ENCODE assay signal across 8 cellular contexts in the genomic region with DNA sequence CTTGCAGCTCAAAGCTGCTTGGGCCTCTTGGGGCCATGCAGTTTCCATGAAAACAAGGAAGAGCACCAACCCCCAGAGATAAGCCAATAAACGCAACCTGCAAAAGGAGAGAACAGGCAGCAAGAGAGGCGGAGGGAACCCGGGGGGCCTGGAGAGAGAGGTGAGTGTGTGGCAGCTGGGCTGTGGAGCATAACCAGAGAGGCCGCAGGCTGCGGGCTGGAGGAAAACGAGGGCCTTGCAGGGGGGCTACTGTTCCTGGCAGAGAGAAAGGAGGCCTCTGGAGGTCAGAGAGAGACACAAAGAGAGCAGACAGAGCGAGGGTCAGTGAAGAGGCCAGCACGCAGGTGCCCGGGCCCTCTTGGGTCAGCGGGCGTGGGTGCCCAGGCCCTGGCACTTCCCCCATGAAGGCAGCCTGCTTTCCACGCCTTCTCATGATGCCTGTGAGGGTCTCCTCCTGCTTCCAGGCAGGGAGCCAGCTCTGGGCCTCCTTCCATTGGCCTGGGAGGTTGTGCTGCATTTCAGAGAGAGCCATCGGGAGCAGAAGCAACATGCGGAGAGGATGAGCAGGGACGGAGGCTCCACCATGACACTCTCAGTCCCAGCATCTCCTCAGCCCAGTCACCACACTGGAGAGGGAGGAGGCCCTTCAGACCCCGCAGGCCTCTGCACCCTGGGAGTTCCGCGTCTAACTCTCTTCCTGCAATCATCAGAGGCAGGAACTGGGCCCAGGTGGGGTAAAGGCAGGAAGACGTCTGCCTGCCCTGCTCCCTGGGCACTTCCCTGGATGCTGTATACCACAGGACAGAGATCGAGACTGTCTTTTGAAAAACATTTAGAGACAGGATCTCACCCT. TPM values are rescaled to one million over a fixed set of nuclear protein-coding genes. Genes with fewer than 3 reads are reported as not detected.
A peak's percentile ranks its signal among the peaks of the same experiment; 100 is the strongest.
DNase-seq lines count a peak whose midpoint lies in the region; ATAC-seq and TF ChIP-seq lines count a peak whose summit lies in the region.
"Not testable (repeated sequence)": the region's sequence is repeated elsewhere in the genome, so short reads cannot be mapped to it uniquely, and the experiment has no call there.

No MANE protein-coding gene starts in this region.

- H3K9ac ChIP-seq in BLaER1 treated with 17β-estradiol and CSF1 and Interleukin-3, amounts not matched to agents 10 nM and 100 nM: peak overlapping the region; percentile 81 to 95 (median 91)

- peak; percentile 8 for DNase-seq in GM23338 (ENCODE audit: low spot score)
- peak; percentile 15 for DNase-seq in NCI-H748 (lab: John Stamatoyannopoulos, UW; ENCODE audit: unreplicated experiment)
- peak; percentile 82 for DNase-seq in activated CD4-positive, alpha-beta T cell treated with anti-CD3 and anti-CD28 coated beads, Interleukin-2, amount 10 ng/mL, durations not matched to agents 24 days and 14 days
- not testable (repeated sequence) for DNase-seq in brain microvascular endothelial cell
- DNase-seq in naive thymus-derived CD8-positive, alpha-beta T cell: peak in 2 of 10 donors; percentile 15 to 22
- peak; percentile 8 to 64 for DNase-seq in stimulated activated effector memory CD8-positive, alpha-beta T cell treated with anti-CD3 and anti-CD28 coated beads, Interleukin-12 subunit alpha, Interleukin-12 subunit beta, amount 100 ng/mL, for 72 hours (ENCODE audit: low spot score in 2 of 2)

- not testable (repeated sequence) for H2AFZ ChIP-seq in GM23338

- not testable (repeated sequence) for TF ChIP-seq CTCF in GM23338 (conservative IDR thresholded peaks at IDR 0.05; ENCODE audit: low read depth in 2 of 2); brain microvascular endothelial cell (IDR thresholded peaks at IDR 0.05; ENCODE audit: low read depth, low read length, missing control alignments); gastroesophageal sphincter (IDR thresholded peaks at IDR 0.05)

- POLR2A ChIA-PET in naive thymus-derived CD8-positive, alpha-beta T cell (lab: Charles Lee): not testable (repeated sequence)

- H3K9me3 Mint-ChIP-seq in GM23338; activated CD4-positive, alpha-beta T cell treated with anti-CD3 and anti-CD28 coated beads, Interleukin-2, amount 10 ng/mL, durations not matched to agents 24 days and 14 days; naive thymus-derived CD8-positive, alpha-beta T cell; stimulated activated effector memory CD8-positive, alpha-beta T cell treated with anti-CD3 and anti-CD28 coated beads, Interleukin-12 subunit alpha, Interleukin-12 subunit beta, amount 100 ng/mL, for 72 hours: not testable (repeated sequence)

- peaks cover 28 to 78% (median 61%) of the 10 kb centered on the region in 11 experiments; a peak in 20 of 22 replicates for H4K20me1 ChIP-seq in BLaER1 treated with 17β-estradiol and CSF1 and Interleukin-3, amounts not matched to agents 10 nM and 100 nM
- not testable (repeated sequence) for H4K20me1 ChIP-seq in GM23338 (replicated peaks; ENCODE audit: insufficient read depth)

- intact Hi-C loops in activated CD4-positive, alpha-beta T cell treated with anti-CD3 and anti-CD28 coated beads, Interleukin-2, amount 10 ng/mL, durations not matched to agents 24 days and 14 days (cut with micrococcal nuclease): loop anchor here (5.0 kb wide), 1 partner anchor 1309 kb away; a partner anchor contains a TSS

- H3K79me2 ChIP-seq in GM23338 (replicated peaks; ENCODE audit: insufficient read depth): peaks cover 27% of the 10 kb centered on the region

- 56 to 77% methylated on average over 5 to 13 of the region's 20 CpGs for WGBS in gastroesophageal sphincter (ENCODE audit: low coverage in 1 of 2), 2 donors

- in situ Hi-C loops in brain microvascular endothelial cell (cut with HindIII; ENCODE audit: low pct_ligation_motif_present, low sequenced_read_pairs): not testable (repeated sequence)

- not testable (repeated sequence) for H3K27me3 ChIP-seq in BLaER1 treated with 17β-estradiol and CSF1 and Interleukin-3, amounts not matched to agents 10 nM and 100 nM; GM23338 (ENCODE audit: insufficient read depth); brain microvascular endothelial cell (replicated peaks); gastroesophageal sphincter

- not testable (repeated sequence) for TF ChIP-seq EP300 in gastroesophageal sphincter (IDR thresholded peaks at IDR 0.05)

- TF ChIP-seq POLR2A in gastroesophageal sphincter (IDR thresholded peaks at IDR 0.05): not testable (repeated sequence)

- peaks cover 40 to 71% (median 65%) of the 10 kb centered on the region in 10 experiments for H3K4me1 ChIP-seq in BLaER1 treated with 17β-estradiol and CSF1 and Interleukin-3, amounts not matched to agents 10 nM and 100 nM
- H3K4me1 ChIP-seq in GM23338 (ENCODE audit: insufficient read depth): not testable (repeated sequence)
- peaks cover 0 to 39% (median 16%) of the 10 kb centered on the region in 3 donors for H3K4me1 ChIP-seq in gastroesophageal sphincter

- ATAC-seq in GM23338; gastroesophageal sphincter; naive thymus-derived CD8-positive, alpha-beta T cell; stimulated activated effector memory CD8-positive, alpha-beta T cell treated with anti-CD3 and anti-CD28 coated beads, Interleukin-12 subunit alpha, Interleukin-12 subunit beta, amount 100 ng/mL, for 72 hours: not testable (repeated sequence)

- peak overlapping the region; percentile 72 for H3K4me3 Mint-ChIP-seq in GM23338
- H3K4me3 Mint-ChIP-seq in activated CD4-positive, alpha-beta T cell treated with anti-CD3 and anti-CD28 coated beads, Interleukin-2, amount 10 ng/mL, durations not matched to agents 24 days and 14 days: peak overlapping the region; percentile 92
- H3K4me3 Mint-ChIP-seq in naive thymus-derived CD8-positive, alpha-beta T cell: peak overlapping the region; percentile 80 to 95 (median 86)
- H3K4me3 Mint-ChIP-seq in stimulated activated effector memory CD8-positive, alpha-beta T cell treated with anti-CD3 and anti-CD28 coated beads, Interleukin-12 subunit alpha, Interleukin-12 subunit beta, amount 100 ng/mL, for 72 hours: peak overlapping the region; percentile 95

- peaks cover 12% of the 10 kb centered on the region for H3K4me1 Mint-ChIP-seq in GM23338
- peaks cover 29% of the 10 kb centered on the region for H3K4me1 Mint-ChIP-seq in activated CD4-positive, alpha-beta T cell treated with anti-CD3 and anti-CD28 coated beads, Interleukin-2, amount 10 ng/mL, durations not matched to agents 24 days and 14 days
- H3K4me1 Mint-ChIP-seq in naive thymus-derived CD8-positive, alpha-beta T cell: peaks cover 25 to 58% (median 48%) of the 10 kb centered on the region in 4 donors
- peaks cover 44% of the 10 kb centered on the region for H3K4me1 Mint-ChIP-seq in stimulated activated effector memory CD8-positive, alpha-beta T cell treated with anti-CD3 and anti-CD28 coated beads, Interleukin-12 subunit alpha, Interleukin-12 subunit beta, amount 100 ng/mL, for 72 hours

- H3F3A ChIP-seq in GM23338 (replicated peaks; ENCODE audit: low read depth): not testable (repeated sequence)

- H3K36me3 ChIP-seq in BLaER1 treated with 17β-estradiol and CSF1 and Interleukin-3, amounts not matched to agents 10 nM and 100 nM: peaks cover 0 to 44% (median 9%) of the 10 kb centered on the region in 11 experiments; a peak in 10 of 22 replicates
- not testable (repeated sequence) for H3K36me3 ChIP-seq in GM23338 (ENCODE audit: insufficient read depth); brain microvascular endothelial cell (replicated peaks); gastroesophageal sphincter

- H3K27ac Mint-ChIP-seq in GM23338: not testable (repeated sequence)
- peak overlapping the region; percentile 91 for H3K27ac Mint-ChIP-seq in activated CD4-positive, alpha-beta T cell treated with anti-CD3 and anti-CD28 coated beads, Interleukin-2, amount 10 ng/mL, durations not matched to agents 24 days and 14 days
- peak overlapping the region; percentile 86 to 92 (median 90) for H3K27ac Mint-ChIP-seq in naive thymus-derived CD8-positive, alpha-beta T cell
- peak overlapping the region; percentile 93 for H3K27ac Mint-ChIP-seq in stimulated activated effector memory CD8-positive, alpha-beta T cell treated with anti-CD3 and anti-CD28 coated beads, Interleukin-12 subunit alpha, Interleukin-12 subunit beta, amount 100 ng/mL, for 72 hours

- H3K36me3 Mint-ChIP-seq in GM23338 (ENCODE audit: low read depth): peaks cover 18% of the 10 kb centered on the region
- H3K36me3 Mint-ChIP-seq in activated CD4-positive, alpha-beta T cell treated with anti-CD3 and anti-CD28 coated beads, Interleukin-2, amount 10 ng/mL, durations not matched to agents 24 days and 14 days (ENCODE audit: low read depth): peaks cover 26% of the 10 kb centered on the region
- H3K36me3 Mint-ChIP-seq in naive thymus-derived CD8-positive, alpha-beta T cell: peaks cover 0 to 11% (median 0%) of the 10 kb centered on the region in 3 donors
- peaks cover 58% of the 10 kb centered on the region for H3K36me3 Mint-ChIP-seq in stimulated activated effector memory CD8-positive, alpha-beta T cell treated with anti-CD3 and anti-CD28 coated beads, Interleukin-12 subunit alpha, Interleukin-12 subunit beta, amount 100 ng/mL, for 72 hours

- not testable (repeated sequence) for H3K9me3 ChIP-seq in BLaER1 treated with 17β-estradiol and CSF1 and Interleukin-3, amounts not matched to agents 10 nM and 100 nM (replicated peaks in 1 of 11); gastroesophageal sphincter

- peaks cover 19% of the 10 kb centered on the region for H3K27me3 Mint-ChIP-seq in GM23338 (ENCODE audit: insufficient read depth, low read depth, poor library complexity)
- H3K27me3 Mint-ChIP-seq in activated CD4-positive, alpha-beta T cell treated with anti-CD3 and anti-CD28 coated beads, Interleukin-2, amount 10 ng/mL, durations not matched to agents 24 days and 14 days; naive thymus-derived CD8-positive, alpha-beta T cell: not testable (repeated sequence)

- peak overlapping the region; percentile 35 to 90 (median 87); a peak in 21 of 22 replicates for H3K27ac ChIP-seq in BLaER1 treated with 17β-estradiol and CSF1 and Interleukin-3, amounts not matched to agents 10 nM and 100 nM
- H3K27ac ChIP-seq in GM23338 (ENCODE audit: low read depth); brain microvascular endothelial cell: not testable (repeated sequence)
- peak overlapping the region in 1 of 4 donors; percentile 52 for H3K27ac ChIP-seq in gastroesophageal sphincter

- H3K4me3 ChIP-seq in BLaER1 treated with 17β-estradiol and CSF1 and Interleukin-3, amounts not matched to agents 10 nM and 100 nM: peak overlapping the region; percentile 84 to 96 (median 90)
- peak overlapping the region; percentile 50 for H3K4me3 ChIP-seq in GM23338
- peak overlapping the region; percentile 62 for H3K4me3 ChIP-seq in brain microvascular endothelial cell (ENCODE audit: low read depth, low read length)
- H3K4me3 ChIP-seq in gastroesophageal sphincter: peak overlapping the region; percentile 35 to 93

- H3K9me2 ChIP-seq in GM23338 (ENCODE audit: insufficient read depth): not testable (repeated sequence)

- H3K4me2 ChIP-seq in BLaER1 treated with 17β-estradiol and CSF1 and Interleukin-3, amounts not matched to agents 10 nM and 100 nM: peak overlapping the region; percentile 83 to 99 (median 98)
- peak overlapping the region; percentile 74 for H3K4me2 ChIP-seq in GM23338

RNA-seq across cellular contexts. Expression of a gene that starts 1.4 kb away (rescaled TPM):
- total RNA-seq in GM23338 (2014; rRNA removed; shearing (Covaris generic)): 56.9 and 69.0 TPM in 2 replicates
- 120 and 141 TPM in 2 replicates for polyA plus RNA-seq in GM23338 (2016; fragmentation: Nextera tagmentation; extraction: Ambion mirVana)
- total RNA-seq in activated CD4-positive, alpha-beta T cell treated with anti-CD3 and anti-CD28 coated beads, Interleukin-2, amount 10 ng/mL, durations not matched to agents 24 days and 14 days: 108 and 110 TPM in 2 replicates
- total RNA-seq in gastroesophageal sphincter: 100 to 1,000 TPM in 2 of 4 donors, 10 to 100 TPM in 2; 62.3 to 112 (median 89.2) TPM
- 10 to 100 TPM; 95.6 to 99.1 TPM for total RNA-seq in naive thymus-derived CD8-positive, alpha-beta T cell
- 100 to 1,000 TPM; 103 to 156 (median 104) TPM for polyA plus RNA-seq in naive thymus-derived CD8-positive, alpha-beta T cell

RNA-seq across cellular contexts. Expression of a gene that starts 14.9 kb away (rescaled TPM):
- not detected in 2 replicates for total RNA-seq in GM23338 (2014; rRNA removed; shearing (Covaris generic))
- 0.27 and 0.33 TPM in 2 replicates for polyA plus RNA-seq in GM23338 (2016; fragmentation: Nextera tagmentation; extraction: Ambion mirVana)
- not detected in 2 replicates for total RNA-seq in activated CD4-positive, alpha-beta T cell treated with anti-CD3 and anti-CD28 coated beads, Interleukin-2, amount 10 ng/mL, durations not matched to agents 24 days and 14 days
- not detected for total RNA-seq in gastroesophageal sphincter
- not detected for total RNA-seq in naive thymus-derived CD8-positive, alpha-beta T cell
- polyA plus RNA-seq in naive thymus-derived CD8-positive, alpha-beta T cell: not detected

RNA-seq across cellular contexts. Expression of a gene that starts 36.8 kb away (rescaled TPM):
- total RNA-seq in GM23338 (2014; rRNA removed; shearing (Covaris generic)): 47.8 and 64.6 TPM in 2 replicates
- 15.9 and 16.5 TPM in 2 replicates for polyA plus RNA-seq in GM23338 (2016; fragmentation: Nextera tagmentation; extraction: Ambion mirVana)
- total RNA-seq in activated CD4-positive, alpha-beta T cell treated with anti-CD3 and anti-CD28 coated beads, Interleukin-2, amount 10 ng/mL, durations not matched to agents 24 days and 14 days: 1.5 and 2.3 TPM in 2 replicates
- 10 to 100 TPM in 1 of 4 donors, 1 to 10 TPM in 3; 4.4 to 10.5 (median 8.2) TPM for total RNA-seq in gastroesophageal sphincter
- total RNA-seq in naive thymus-derived CD8-positive, alpha-beta T cell: under 1 TPM; 0.44 to 0.49 TPM
- under 1 TPM in 1 of 3 donors, not detected in 2; 0.53 TPM for polyA plus RNA-seq in naive thymus-derived CD8-positive, alpha-beta T cell
